15 cellular contexts compared by ENCODE assay signal in genomic region chr11:29317669-29318068, GRCh38.
"Had no signal": no experiment of that assay in that cellular context is flagged by ENCODE, and none has a peak within 500 bp of the region (broad histone marks: within the 10 kb centered on the region; RNA-seq: fewer than 3 reads in every experiment).

No MANE protein-coding gene starts in this region.

- H3K27me3 ChIP-seq: body of pancreas, sigmoid colon, thyroid gland had no signal

- H3K27ac ChIP-seq: body of pancreas, parathyroid adenoma, sigmoid colon, thyroid gland had no signal

- ATAC-seq: body of pancreas, left lobe of liver had no signal

- H3K9me3 ChIP-seq: body of pancreas, sigmoid colon, thyroid gland had no signal

- H3K9ac ChIP-seq: parathyroid adenoma had no signal

- H3K79me2 ChIP-seq: parathyroid adenoma had no signal

- H3K36me3 ChIP-seq: sigmoid colon, thyroid gland had no signal

- DNase-seq: activated CD4-positive, alpha-beta T cell treated with anti-CD3 and anti-CD28 coated beads, Interleukin-2, amount 50 U/mL, for 4 hours; activated CD4-positive, CD25-positive, alpha-beta regulatory T cell treated with anti-CD3 and anti-CD28 coated beads, Interleukin-2, amount 50 U/mL, for 72 hours; activated naive CD4-positive, alpha-beta T cell; activated T-cell treated with anti-CD3 and anti-CD28 coated beads for 4 hours; body of pancreas; effector CD8-positive, alpha-beta T cell; islet precursor cell; naive B cell; sigmoid colon; stimulated activated CD4-positive, alpha-beta T cell treated with anti-CD3 and anti-CD28 coated beads, Interleukin-12 subunit alpha, Interleukin-12 subunit beta, amount 100 ng/mL, for 4 hours; stimulated activated CD4-positive, alpha-beta T cell treated with anti-CD3 and anti-CD28 coated beads, Interleukin-2, amount 100 ng/mL, for 24 hours; T-helper 9 cell; thyroid gland had no signal

- H2AFZ ChIP-seq: parathyroid adenoma had no signal

- H3K4me1 ChIP-seq: body of pancreas, parathyroid adenoma, sigmoid colon, thyroid gland had no signal

- H3K4me3 ChIP-seq: body of pancreas, sigmoid colon, thyroid gland had no signal
